ENCODE assay signal across 1 cellular context in genomic region chr11:35139883-35140282, GRCh38.
TF ChIP-seq lines count a peak whose summit lies in the region.

No MANE protein-coding gene starts in this region.

TF ChIP-seq in HEK293, 187 proteins besides CTCF, POLR2A, EP300 and RAD21 (continued from another document):
- TF ChIP-seq ZNF10 (tag by site-specific recombination; IDR thresholded peaks at IDR 0.05) = no peak
